In the genomic region with DNA sequence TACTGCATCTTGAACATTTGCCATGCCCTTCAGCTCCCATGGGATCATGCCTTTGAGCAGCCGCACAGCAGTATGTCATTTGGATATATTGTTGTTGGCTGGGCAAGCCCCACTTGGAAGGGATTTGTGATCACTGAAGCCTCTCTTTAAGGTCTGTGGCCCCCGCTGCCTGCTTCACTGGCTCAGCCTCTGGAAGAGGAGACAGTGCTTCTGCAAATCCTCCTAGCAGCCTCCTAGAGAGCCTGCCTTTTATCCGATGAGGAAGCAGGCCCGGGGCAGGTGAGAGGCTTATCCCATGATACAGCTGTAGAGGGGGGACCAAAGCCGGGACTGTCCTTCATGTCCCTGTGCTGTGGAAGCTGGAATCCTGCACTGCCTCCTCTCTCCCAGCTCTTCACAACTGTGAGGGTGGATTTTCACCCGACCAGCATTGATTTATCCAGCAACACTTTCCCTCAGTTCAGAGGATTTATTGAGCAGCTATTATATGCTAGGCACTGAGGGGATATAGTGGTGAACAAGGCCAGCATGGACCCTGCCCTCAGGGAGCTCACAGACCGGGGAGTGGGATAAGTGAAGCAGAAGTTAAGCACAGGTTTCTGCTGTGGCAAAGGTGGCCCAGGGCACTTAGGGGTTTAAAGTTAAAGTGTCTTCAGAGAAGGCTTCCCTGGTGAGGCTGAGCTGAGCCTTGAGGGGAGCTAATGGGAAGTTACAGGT, we compare ENCODE assay signal across 29 cellular contexts. TPM values are rescaled to one million over a fixed set of nuclear protein-coding genes. Genes with fewer than 3 reads are reported as not detected.
DNase-seq lines count a peak whose midpoint lies in the region; ATAC-seq, FAIRE-seq and TF ChIP-seq lines count a peak whose summit lies in the region.
"Had no signal": no experiment of that assay in that cellular context is flagged by ENCODE, and none has a peak within 500 bp of the region (broad histone marks: within the 10 kb centered on the region; RNA-seq: fewer than 3 reads in every experiment).

No MANE protein-coding gene starts in this region.

- H2BK5ac ChIP-seq in H1 (ENCODE audit: low read depth, low read length), result no peak overlapping the region

- POLR2A ChIA-PET in H1 (lab: Charles Lee; ENCODE audit: partially characterized antibody), result interaction anchor here (1.2 kb wide), 1 partner anchor 22 kb away, joined by 3 read pairs; no protein-coding TSS in a partner anchor
- POLR2A ChIA-PET in activated CD8-positive, alpha-beta T cell treated with anti-CD3 and anti-CD28 coated beads, Interleukin-2, amount 10 ng/mL, durations not matched to agents 7 days and 5 days (lab: Charles Lee), result no interaction called here

- no peak overlapping the region for H3K14ac ChIP-seq in H1 (ENCODE audit: insufficient read length)

- no peak overlapping the region for H4K5ac ChIP-seq in H1 (ENCODE audit: insufficient read length, low read depth, low read length)

- no peak for TF ChIP-seq EP300 in H1 (IDR thresholded peaks at IDR 0.05; ENCODE audit: borderline replicate concordance in 1 of 2, low read depth in 2 of 2, low read length in 2 of 2)

- 74% methylated on average over 7 of the region's 7 CpGs; no CpG with 5 or more reads in 1 of the 2 experiments for WGBS in H1 (ENCODE audit: extremely low coverage in 1 of 2, insufficient coverage in 1 of 2, insufficient read length in 1 of 2, insufficient replicate concordance in 2 of 2, low coverage in 1 of 2, low lambda C conversion rate in 2 of 2, missing lambda C conversion rate in 1 of 2), 2 experiments

- H2BK15ac ChIP-seq in H1 (ENCODE audit: low read length), result no peak overlapping the region

- H3K79me2 ChIP-seq in H1 (ENCODE audit: control insufficient read depth in 1 of 2, insufficient read depth in 2 of 2, low read length in 2 of 2), result no peaks in the 10 kb centered on the region
- H3K79me2 ChIP-seq: parathyroid adenoma had no signal

- no peak for TF ChIP-seq RAD21 in H1 (IDR thresholded peaks at IDR 0.05 in 1 of 2, conservative IDR thresholded peaks at IDR 0.05 in 1 of 2; ENCODE audit: low read depth in 2 of 2, low read length in 2 of 2)

- H3K27me3 Mint-ChIP-seq in activated naive CD4-positive, alpha-beta T cell treated with anti-CD3 and anti-CD28 coated beads, Interleukin-2, amount 10 ng/mL, durations not matched to agents 7 days and 5 days, result peaks cover 60% of the 10 kb centered on the region
- H3K27me3 Mint-ChIP-seq in endothelial cell (ENCODE audit: unreplicated experiment), result peaks cover 12% of the 10 kb centered on the region
- H3K27me3 Mint-ChIP-seq in activated CD8-positive, alpha-beta T cell treated with anti-CD3 and anti-CD28 coated beads, Interleukin-2, amount 10 ng/mL, durations not matched to agents 7 days and 5 days (ENCODE audit: low read depth), result peaks cover 41% of the 10 kb centered on the region

- H3K27me3 ChIP-seq in H1 (replicated peaks in 1 of 4; ENCODE audit: control insufficient read depth in 3 of 4, extremely low read depth in 1 of 4, insufficient read depth in 3 of 4, low read length in 3 of 4), result peaks cover 0 to 22% (median 14%) of the 10 kb centered on the region in 4 experiments; a peak in 6 of 7 replicates

- no peak overlapping the region for H2BK120ac ChIP-seq in H1 (replicated peaks; ENCODE audit: low read depth, low read length)

- no peaks in the 10 kb centered on the region for H3K36me3 Mint-ChIP-seq in activated naive CD4-positive, alpha-beta T cell treated with anti-CD3 and anti-CD28 coated beads, Interleukin-2, amount 10 ng/mL, durations not matched to agents 7 days and 5 days
- H3K36me3 Mint-ChIP-seq in endothelial cell (ENCODE audit: low read depth, unreplicated experiment), result peaks cover 3% of the 10 kb centered on the region
- H3K36me3 Mint-ChIP-seq in activated CD8-positive, alpha-beta T cell treated with anti-CD3 and anti-CD28 coated beads, Interleukin-2, amount 10 ng/mL, durations not matched to agents 7 days and 5 days (ENCODE audit: low read depth), result no peaks in the 10 kb centered on the region
- H3K36me3 Mint-ChIP-seq: natural killer cell treated with Interleukin-12 subunit alpha and Interleukin-12 subunit beta and Interleukin-15 and Interleukin-18, amount 100 ng/mL, for 72 hours; T-cell had no signal

- TF ChIP-seq POLR2A in H1 (IDR thresholded peaks at IDR 0.05; ENCODE audit: control extremely low read depth in 1 of 2, low read depth in 2 of 2, low read length in 2 of 2), result no peak

- CTCF ChIA-PET in activated naive CD4-positive, alpha-beta T cell treated with anti-CD3 and anti-CD28 coated beads, Interleukin-2, amount 10 ng/mL, durations not matched to agents 7 days and 5 days (lab: Charles Lee), result interaction anchor here (0.6 to 1.3 kb wide), 4 partner anchors 10 to 39 kb away, joined by 3 to 8 read pairs (median 4); no protein-coding TSS in a partner anchor
- CTCF ChIA-PET in H1 (lab: Charles Lee; ENCODE audit: partially characterized antibody), result interaction anchor here (0.6 to 18.4 kb wide), 9 partner anchors 9 to 57 kb away, joined by 3 to 436 read pairs (median 5); partner anchors contain the start of gene BSND
- CTCF ChIA-PET in activated CD8-positive, alpha-beta T cell treated with anti-CD3 and anti-CD28 coated beads, Interleukin-2, amount 10 ng/mL, durations not matched to agents 7 days and 5 days (lab: Charles Lee), result interaction anchor here (1.2 to 1.4 kb wide), 3 partner anchors 12 to 39 kb away, joined by 4 to 6 read pairs (median 5); no protein-coding TSS in a partner anchor

- H3K23me2 ChIP-seq in H1 (ENCODE audit: low read depth, low read length), result peaks cover 8% of the 10 kb centered on the region

- no peak overlapping the region for H3K18ac ChIP-seq in H1 (ENCODE audit: extremely low read depth, low read length)

- no peak overlapping the region for H3K23ac ChIP-seq in H1 (ENCODE audit: insufficient read length)

- no peak overlapping the region for H3K4me3 ChIP-seq in H1 (ENCODE audit: extremely low read depth in 1 of 4, insufficient read depth in 2 of 4, low read depth in 3 of 4, low read length in 4 of 4)
- H3K4me3 ChIP-seq: heart right ventricle, left ventricle myocardium inferior, uterus had no signal

- FAIRE-seq in H1 (lab: Jason Lieb, UNC), result no peak
- FAIRE-seq: GM18507 had no signal

- H3K4me1 Mint-ChIP-seq in activated naive CD4-positive, alpha-beta T cell treated with anti-CD3 and anti-CD28 coated beads, Interleukin-2, amount 10 ng/mL, durations not matched to agents 7 days and 5 days, result no peaks in the 10 kb centered on the region
- peaks cover 3% of the 10 kb centered on the region for H3K4me1 Mint-ChIP-seq in endothelial cell (ENCODE audit: unreplicated experiment)
- H3K4me1 Mint-ChIP-seq in activated CD8-positive, alpha-beta T cell treated with anti-CD3 and anti-CD28 coated beads, Interleukin-2, amount 10 ng/mL, durations not matched to agents 7 days and 5 days (ENCODE audit: low read depth), result no peaks in the 10 kb centered on the region

- no peak overlapping the region for H4K91ac ChIP-seq in H1 (replicated peaks; ENCODE audit: insufficient read length, low read length)

- H3K4me2 ChIP-seq in H1 (ENCODE audit: insufficient read depth in 1 of 2, low read depth in 2 of 2, low read length in 2 of 2), result no peak overlapping the region

- no peak overlapping the region for H3K27ac Mint-ChIP-seq in activated naive CD4-positive, alpha-beta T cell treated with anti-CD3 and anti-CD28 coated beads, Interleukin-2, amount 10 ng/mL, durations not matched to agents 7 days and 5 days
- no peak overlapping the region for H3K27ac Mint-ChIP-seq in endothelial cell (ENCODE audit: unreplicated experiment)
- no peak overlapping the region for H3K27ac Mint-ChIP-seq in activated CD8-positive, alpha-beta T cell treated with anti-CD3 and anti-CD28 coated beads, Interleukin-2, amount 10 ng/mL, durations not matched to agents 7 days and 5 days
- H3K27ac Mint-ChIP-seq: activated naive CD4-positive, alpha-beta T cell treated with anti-CD3 and anti-CD28 coated beads for 36 hours; H9; natural killer cell treated with Interleukin-12 subunit alpha and Interleukin-12 subunit beta and Interleukin-15 and Interleukin-18, amount 100 ng/mL, for 72 hours; T-cell had no signal

- TF ChIP-seq CTCF in H1 (IDR thresholded peaks at IDR 0.05; ENCODE audit: control extremely low read depth in 1 of 3, insufficient read depth in 1 of 3, low read depth in 1 of 3, low read length in 3 of 3) (no peak), endothelial cell (IDR thresholded peaks at IDR 0.05; ENCODE audit: unreplicated experiment) (no peak)

- H2BK12ac ChIP-seq in H1 (ENCODE audit: low read depth, low read length), result peak overlapping the region; percentile 39; the same call in 1 of the 2 replicates

- no peak overlapping the region for H3K56ac ChIP-seq in H1 (replicated peaks; ENCODE audit: insufficient read length, low read depth, low read length)

- no peak overlapping the region for H3K4ac ChIP-seq in H1 (replicated peaks; ENCODE audit: insufficient read length, low read depth, low read length)

- no peak overlapping the region for H3K27ac ChIP-seq in H1 (ENCODE audit: low read depth, low read length)
- H3K27ac ChIP-seq: heart right ventricle, left ventricle myocardium inferior, parathyroid adenoma, uterus had no signal

- no peak overlapping the region for H2BK20ac ChIP-seq in H1 (ENCODE audit: low read length)

- H2AK5ac ChIP-seq in H1 (ENCODE audit: low read depth, low read length), result no peak overlapping the region

- H3K79me1 ChIP-seq in H1 (ENCODE audit: low read depth, low read length), result no peaks in the 10 kb centered on the region

- no peaks in the 10 kb centered on the region for H3K36me3 ChIP-seq in H1 (ENCODE audit: control insufficient read depth in 2 of 4, insufficient read depth in 4 of 4, low read length in 3 of 4)
- H3K36me3 ChIP-seq: heart right ventricle, left ventricle myocardium inferior, uterus had no signal

- no peak overlapping the region for H2AFZ ChIP-seq in H1 (ENCODE audit: low read length)
- H2AFZ ChIP-seq: parathyroid adenoma had no signal

- H3K9me3 Mint-ChIP-seq in activated naive CD4-positive, alpha-beta T cell treated with anti-CD3 and anti-CD28 coated beads, Interleukin-2, amount 10 ng/mL, durations not matched to agents 7 days and 5 days, result no peaks in the 10 kb centered on the region
- H3K9me3 Mint-ChIP-seq in endothelial cell (ENCODE audit: unreplicated experiment), result no peaks in the 10 kb centered on the region
- H3K9me3 Mint-ChIP-seq in activated CD8-positive, alpha-beta T cell treated with anti-CD3 and anti-CD28 coated beads, Interleukin-2, amount 10 ng/mL, durations not matched to agents 7 days and 5 days (ENCODE audit: insufficient read depth), result no peaks in the 10 kb centered on the region
- H3K9me3 Mint-ChIP-seq: activated naive CD4-positive, alpha-beta T cell treated with anti-CD3 and anti-CD28 coated beads for 36 hours; H9; natural killer cell treated with Interleukin-12 subunit alpha and Interleukin-12 subunit beta and Interleukin-15 and Interleukin-18, amount 100 ng/mL, for 72 hours; T-cell had no signal

- no peak overlapping the region for H3K4me3 Mint-ChIP-seq in activated naive CD4-positive, alpha-beta T cell treated with anti-CD3 and anti-CD28 coated beads, Interleukin-2, amount 10 ng/mL, durations not matched to agents 7 days and 5 days
- no peak overlapping the region for H3K4me3 Mint-ChIP-seq in endothelial cell (ENCODE audit: unreplicated experiment)
- H3K4me3 Mint-ChIP-seq in activated CD8-positive, alpha-beta T cell treated with anti-CD3 and anti-CD28 coated beads, Interleukin-2, amount 10 ng/mL, durations not matched to agents 7 days and 5 days, result no peak overlapping the region
- H3K4me3 Mint-ChIP-seq: activated naive CD4-positive, alpha-beta T cell treated with anti-CD3 and anti-CD28 coated beads for 36 hours; H9; natural killer cell treated with Interleukin-12 subunit alpha and Interleukin-12 subunit beta and Interleukin-15 and Interleukin-18, amount 100 ng/mL, for 72 hours; T-cell had no signal

- ATAC-seq in HG02678 (IDR thresholded peaks at IDR 0.05; ENCODE audit: unreplicated experiment), result no peak
- ATAC-seq in activated CD8-positive, alpha-beta T cell treated with anti-CD3 and anti-CD28 coated beads, Interleukin-2, amount 10 ng/mL, durations not matched to agents 7 days and 5 days, result no peak
- ATAC-seq: heart right ventricle; natural killer cell treated with Interleukin-12 subunit alpha and Interleukin-12 subunit beta and Interleukin-15 and Interleukin-18, amount 100 ng/mL, for 72 hours; PC-3; sciatic nerve; T-cell had no signal

- H3K4me1 ChIP-seq in H1 (replicated peaks in 1 of 4; ENCODE audit: control insufficient read depth in 3 of 4, insufficient read depth in 4 of 4, low read length in 3 of 4), result peaks cover 4 to 8% (median 6%) of the 10 kb centered on the region in 4 experiments; a peak in 5 of 7 replicates
- H3K4me1 ChIP-seq: parathyroid adenoma had no signal

- H4K20me1 ChIP-seq in H1 (replicated peaks in 1 of 2; ENCODE audit: control insufficient read depth in 1 of 2, insufficient read depth in 2 of 2, low read length in 2 of 2), result no peaks in the 10 kb centered on the region

- peak; percentile 14 for DNase-seq in activated naive CD4-positive, alpha-beta T cell treated with anti-CD3 and anti-CD28 coated beads, Interleukin-2, amount 10 ng/mL, durations not matched to agents 7 days and 5 days
- DNase-seq in activated naive CD4-positive, alpha-beta T cell (lab: John Stamatoyannopoulos, UW), result no peak
- DNase-seq in NCI-H2171 (lab: John Stamatoyannopoulos, UW) (peak; percentile 67), H1 (ENCODE audit: low read depth in 1 of 2, low spot score in 2 of 2) (no peak), NCI-H526 treated with DMSO at 0.1 percent for 48 hours (lab: John Stamatoyannopoulos, UW) (no peak), endothelial cell (ENCODE audit: low spot score) (no peak)
- DNase-seq in activated CD8-positive, alpha-beta T cell treated with anti-CD3 and anti-CD28 coated beads, Interleukin-2, amount 10 ng/mL, durations not matched to agents 7 days and 5 days, result no peak
- DNase-seq: activated CD8-positive, alpha-beta memory T cell treated with anti-CD3 and anti-CD28 coated beads for 24 hours; activated naive CD4-positive, alpha-beta T cell treated with anti-CD3 and anti-CD28 coated beads for 36 hours; activated T-cell treated with anti-CD3 and anti-CD28 coated beads, Interleukin-2, amount 50 U/mL, for 48 hours; aorta; C1 segment of cervical spinal cord; Calu3; GDM1; H9; heart right ventricle; IMR-90; left ventricle myocardium inferior; midbrain; PC-3; SHP77; T-cell had no signal

- H3K9me3 ChIP-seq in H1 (ENCODE audit: insufficient read depth in 2 of 2, low read depth in 1 of 2, low read length in 1 of 2), result no peaks in the 10 kb centered on the region
- H3K9me3 ChIP-seq: heart right ventricle, left ventricle myocardium inferior, uterus had no signal

- H3K9ac ChIP-seq in H1 (replicated peaks in 1 of 4; ENCODE audit: extremely low read depth in 1 of 4, low read depth in 3 of 4, low read length in 3 of 4), result no peak overlapping the region; a peak in 1 of 7 replicates
- H3K9ac ChIP-seq: parathyroid adenoma had no signal

- no peak overlapping the region for H4K8ac ChIP-seq in H1 (ENCODE audit: extremely low read depth, insufficient read depth, low read length)

RNA-seq across cellular contexts. Expression of gene TMEM61, which starts 3.9 kb away (rescaled TPM):
- total RNA-seq in H1 (2021; fragmentation: NEBNext Ultra II Directional; extraction: Animal tissue kit (Norgen Biotek cat#: 25700)), result 0.50 and 0.54 TPM in 2 replicates
- 1.4 and 2.0 TPM in 2 replicates for polyA plus RNA-seq in H1 (2011; rRNA removed)
- 0.88 TPM for polyA plus RNA-seq in H1 (2011; cell fraction: cytosol; rRNA removed)
- 1.2 TPM for polyA plus RNA-seq in H1 (2011; cell fraction: nucleus; rRNA removed)
- polyA plus RNA-seq in H1 (2012, experiment 1 of 2), result 0.25 to 0.92 TPM (median 0.80 TPM) in 3 of 4 replicates, not detected in the other
- 1.0 TPM for polyA plus RNA-seq in H1 (2012, experiment 2 of 2)
- polyA plus RNA-seq in H1 (2013, experiment 1 of 2), result 1.4 TPM
- 0.94 TPM for polyA plus RNA-seq in H1 (2013, experiment 2 of 2)
- 0.35 TPM in 1 of 2 replicates, not detected in the other for polyA minus RNA-seq in H1 (2011; rRNA and poly(A)+ RNA removed)
- polyA minus RNA-seq in H1 (2011; cell fraction: cytosol; rRNA and poly(A)+ RNA removed), result not detected
- polyA minus RNA-seq in H1 (2011; cell fraction: nucleus; rRNA and poly(A)+ RNA removed), result not detected
- not detected for total RNA-seq in endothelial cell (ENCODE audit: unreplicated experiment)
- total RNA-seq in activated CD8-positive, alpha-beta T cell treated with anti-CD3 and anti-CD28 coated beads, Interleukin-2, amount 10 ng/mL, durations not matched to agents 7 days and 5 days, result not detected
- total RNA-seq: activated naive CD4-positive, alpha-beta T cell treated with anti-CD3 and anti-CD28 coated beads for 36 hours; IMR-90; left ventricle myocardium inferior; natural killer cell treated with Interleukin-12 subunit alpha and Interleukin-12 subunit beta and Interleukin-15 and Interleukin-18, amount 100 ng/mL, for 72 hours; sciatic nerve; subcutaneous adipose tissue; T-cell had no signal
- polyA plus RNA-seq: IMR-90 had no signal

RNA-seq across cellular contexts. Expression of gene BSND, which starts 14.4 kb away (rescaled TPM):
- 0.40 and 0.43 TPM in 2 replicates for total RNA-seq in H1 (2021; fragmentation: NEBNext Ultra II Directional; extraction: Animal tissue kit (Norgen Biotek cat#: 25700))
- 0.52 and 0.68 TPM in 2 replicates for polyA plus RNA-seq in H1 (2011; rRNA removed)
- polyA plus RNA-seq in H1 (2011; cell fraction: cytosol; rRNA removed), result 0.67 TPM
- polyA plus RNA-seq in H1 (2011; cell fraction: nucleus; rRNA removed), result 1.0 TPM
- 0.37 to 0.74 TPM (median 0.55 TPM) in 4 replicates for polyA plus RNA-seq in H1 (2012, experiment 1 of 2)
- 0.50 TPM for polyA plus RNA-seq in H1 (2012, experiment 2 of 2)
- polyA plus RNA-seq in H1 (2013, experiment 1 of 2), result 0.26 TPM
- polyA plus RNA-seq in H1 (2013, experiment 2 of 2), result 0.26 TPM
- 0.39 and 0.54 TPM in 2 replicates for polyA minus RNA-seq in H1 (2011; rRNA and poly(A)+ RNA removed)
- not detected for polyA minus RNA-seq in H1 (2011; cell fraction: cytosol; rRNA and poly(A)+ RNA removed)
- 0.70 TPM for polyA minus RNA-seq in H1 (2011; cell fraction: nucleus; rRNA and poly(A)+ RNA removed)
- total RNA-seq in endothelial cell (ENCODE audit: unreplicated experiment), result not detected
- under 1 TPM in 1 of 2 experiments, not detected in 1; 0.05 TPM for total RNA-seq in activated CD8-positive, alpha-beta T cell treated with anti-CD3 and anti-CD28 coated beads, Interleukin-2, amount 10 ng/mL, durations not matched to agents 7 days and 5 days
- total RNA-seq: activated naive CD4-positive, alpha-beta T cell treated with anti-CD3 and anti-CD28 coated beads for 36 hours; aorta; Calu3; heart right ventricle; IMR-90; left ventricle myocardium inferior; natural killer cell treated with Interleukin-12 subunit alpha and Interleukin-12 subunit beta and Interleukin-15 and Interleukin-18, amount 100 ng/mL, for 72 hours; PC-3; sciatic nerve; subcutaneous adipose tissue; T-cell; uterus had no signal
- polyA plus RNA-seq: aorta, heart right ventricle, IMR-90 had no signal

RNA-seq across cellular contexts. Expression of gene PCSK9, which starts 55.1 kb away (rescaled TPM):
- 32.3 and 33.8 TPM in 2 replicates for total RNA-seq in H1 (2021; fragmentation: NEBNext Ultra II Directional; extraction: Animal tissue kit (Norgen Biotek cat#: 25700))
- 22.3 and 39.4 TPM in 2 replicates for polyA plus RNA-seq in H1 (2011; rRNA removed)
- 30.1 TPM for polyA plus RNA-seq in H1 (2011; cell fraction: cytosol; rRNA removed)
- 56.2 TPM for polyA plus RNA-seq in H1 (2011; cell fraction: nucleus; rRNA removed)
- polyA plus RNA-seq in H1 (2012, experiment 1 of 2), result 20.6 to 29.9 TPM (median 28.3 TPM) in 4 replicates
- 24.1 TPM for polyA plus RNA-seq in H1 (2012, experiment 2 of 2)
- 65.1 TPM for polyA plus RNA-seq in H1 (2013, experiment 1 of 2)
- 59.8 TPM for polyA plus RNA-seq in H1 (2013, experiment 2 of 2)
- 14.4 and 15.8 TPM in 2 replicates for polyA minus RNA-seq in H1 (2011; rRNA and poly(A)+ RNA removed)
- 22.8 TPM for polyA minus RNA-seq in H1 (2011; cell fraction: cytosol; rRNA and poly(A)+ RNA removed)
- 18.1 TPM for polyA minus RNA-seq in H1 (2011; cell fraction: nucleus; rRNA and poly(A)+ RNA removed)
- total RNA-seq in endothelial cell (ENCODE audit: unreplicated experiment), result 6.8 TPM
- total RNA-seq in activated CD8-positive, alpha-beta T cell treated with anti-CD3 and anti-CD28 coated beads, Interleukin-2, amount 10 ng/mL, durations not matched to agents 7 days and 5 days, result not detected
- total RNA-seq: activated naive CD4-positive, alpha-beta T cell treated with anti-CD3 and anti-CD28 coated beads for 36 hours; left ventricle myocardium inferior; natural killer cell treated with Interleukin-12 subunit alpha and Interleukin-12 subunit beta and Interleukin-15 and Interleukin-18, amount 100 ng/mL, for 72 hours; subcutaneous adipose tissue had no signal

Comparison
In these comparisons a context has a peak if more than half of its experiments do, and no peak if none do; other contexts are left out.
1. DNase-seq: peak in activated naive CD4-positive, alpha-beta T cell treated with anti-CD3 and anti-CD28 coated beads, Interleukin-2, amount 10 ng/mL, durations not matched to agents 7 days and 5 days (single experiment) and NCI-H2171 (single experiment); none in activated naive CD4-positive, alpha-beta T cell (0 of 4), H1 (0 of 2), NCI-H526 treated with DMSO at 0.1 percent for 48 hours (single experiment), endothelial cell (single experiment) and activated CD8-positive, alpha-beta T cell treated with anti-CD3 and anti-CD28 coated beads, Interleukin-2, amount 10 ng/mL, durations not matched to agents 7 days and 5 days (single experiment).